Comparison of ENCODE assay signal across 8 cellular contexts in genomic region chr6:31734703-31735500, GRCh38. TPM values are rescaled to one million over a fixed set of nuclear protein-coding genes. Genes with fewer than 3 reads are reported as not detected.
A peak's percentile ranks its signal among the peaks of the same experiment; 100 is the strongest.
DNase-seq lines count a peak whose midpoint lies in the region; ATAC-seq, FAIRE-seq and TF ChIP-seq lines count a peak whose summit lies in the region.

No MANE protein-coding gene starts in this region.

- TF ChIP-seq EP300 in gastroesophageal sphincter (IDR thresholded peaks at IDR 0.05): no peak

- WGBS in gastroesophageal sphincter (ENCODE audit: low coverage in 1 of 2), 2 donors: 0 to 5% methylated on average over 4 to 18 of the region's 22 CpGs
- 27 to 30% methylated on average over 21 to 22 of the region's 22 CpGs for WGBS in pancreas, 2 donors

- peak overlapping the region; percentile 93 to 100 (median 99) for H3K4me2 ChIP-seq in BLaER1 treated with 17β-estradiol and CSF1 and Interleukin-3, amounts not matched to agents 10 nM and 100 nM

- H3K9me3 ChIP-seq in BLaER1 treated with 17β-estradiol and CSF1 and Interleukin-3, amounts not matched to agents 10 nM and 100 nM (replicated peaks in 1 of 11): no peaks in the 10 kb centered on the region
- no peaks in the 10 kb centered on the region for H3K9me3 ChIP-seq in Peyer's patch
- H3K9me3 ChIP-seq in gastroesophageal sphincter: no peaks in the 10 kb centered on the region
- H3K9me3 ChIP-seq in pancreas: no peaks in the 10 kb centered on the region

- intact Hi-C loops in pancreas (cut with DNase I): no loop called here

- TF ChIP-seq POLR2A in Peyer's patch (IDR thresholded peaks at IDR 0.05) (peak in 1 of 2 donors; percentile 69), gastroesophageal sphincter (IDR thresholded peaks at IDR 0.05) (peak in 1 of 2 donors; percentile 16)

- peaks cover 13 to 50% (median 38%) of the 10 kb centered on the region in 11 experiments; a peak in 20 of 22 replicates for H4K20me1 ChIP-seq in BLaER1 treated with 17β-estradiol and CSF1 and Interleukin-3, amounts not matched to agents 10 nM and 100 nM

- no peaks in the 10 kb centered on the region for H3K27me3 ChIP-seq in BLaER1 treated with 17β-estradiol and CSF1 and Interleukin-3, amounts not matched to agents 10 nM and 100 nM
- H3K27me3 ChIP-seq in Peyer's patch (no peaks in the 10 kb centered on the region), gastroesophageal sphincter (no peaks in the 10 kb centered on the region), pancreas (no peaks in the 10 kb centered on the region)

- H3K27ac ChIP-seq in BLaER1 treated with 17β-estradiol and CSF1 and Interleukin-3, amounts not matched to agents 10 nM and 100 nM: peak overlapping the region; percentile 81 to 100 (median 97)
- H3K27ac ChIP-seq in Peyer's patch (peak overlapping the region; percentile 84 to 96 (median 94)), gastroesophageal sphincter (peak overlapping the region; percentile 79 to 93 (median 91)), pancreas (peak overlapping the region in 3 of 4 donors; percentile 33 to 89 (median 71))

- DNase-seq in Peyer's patch: peak; percentile 73 to 84 (median 81)
- peak; percentile 24 for DNase-seq in activated T-helper 9 cell treated with anti-CD3 and anti-CD28 coated beads, Interleukin-2, amount 50 U/mL, for 16 hours (ENCODE audit: low read depth)
- DNase-seq in pancreas: no peak

- H3K36me3 ChIP-seq in BLaER1 treated with 17β-estradiol and CSF1 and Interleukin-3, amounts not matched to agents 10 nM and 100 nM: peaks cover 39 to 44% (median 43%) of the 10 kb centered on the region in 11 experiments
- H3K36me3 ChIP-seq in Peyer's patch (peaks cover 0 to 40% (median 0%) of the 10 kb centered on the region in 3 donors), gastroesophageal sphincter (peaks cover 0 to 38% of the 10 kb centered on the region in 2 donors), pancreas (peaks cover 0 to 21% (median 17%) of the 10 kb centered on the region in 3 donors)

- FAIRE-seq in pancreas (lab: Jason Lieb, UNC): no peak

- peak overlapping the region; percentile 75 to 98 (median 89) for H3K4me3 ChIP-seq in BLaER1 treated with 17β-estradiol and CSF1 and Interleukin-3, amounts not matched to agents 10 nM and 100 nM
- H3K4me3 ChIP-seq in Peyer's patch (peak overlapping the region; percentile 49 to 81 (median 63)), gastroesophageal sphincter (peak overlapping the region; percentile 61 to 71), pancreas (peak overlapping the region; percentile 16 to 69 (median 39))

- peaks cover 68 to 75% (median 71%) of the 10 kb centered on the region in 10 experiments for H3K4me1 ChIP-seq in BLaER1 treated with 17β-estradiol and CSF1 and Interleukin-3, amounts not matched to agents 10 nM and 100 nM
- H3K4me1 ChIP-seq in Peyer's patch (peaks cover 11 to 65% (median 33%) of the 10 kb centered on the region in 4 donors), gastroesophageal sphincter (peaks cover 3 to 81% (median 26%) of the 10 kb centered on the region in 3 donors), pancreas (peaks cover 22 to 33% (median 26%) of the 10 kb centered on the region in 3 donors)

- no peak for TF ChIP-seq CTCF in Peyer's patch (IDR thresholded peaks at IDR 0.05)
- no peak for TF ChIP-seq CTCF in gastroesophageal sphincter (IDR thresholded peaks at IDR 0.05)
- no peak for TF ChIP-seq CTCF in pancreas (IDR thresholded peaks at IDR 0.05)

- peak overlapping the region; percentile 88 to 97 (median 92) for H3K9ac ChIP-seq in BLaER1 treated with 17β-estradiol and CSF1 and Interleukin-3, amounts not matched to agents 10 nM and 100 nM

- peak; percentile 30 for ATAC-seq in GM21786 (IDR thresholded peaks at IDR 0.05; ENCODE audit: unreplicated experiment)
- no peak for ATAC-seq in gastroesophageal sphincter
- ATAC-seq in pancreas: peak in 1 of 4 donors; percentile 6
- no peak for ATAC-seq in GM19035 (IDR thresholded peaks at IDR 0.05; ENCODE audit: unreplicated experiment)
- ATAC-seq in HG03097 (IDR thresholded peaks at IDR 0.05; ENCODE audit: low FRiP score, unreplicated experiment): no peak

RNA-seq across cellular contexts. Expression of gene CLIC1, which starts 1.4 kb away (rescaled TPM):
- 100 to 1,000 TPM; 207 to 307 (median 270) TPM for total RNA-seq in Peyer's patch
- total RNA-seq in gastroesophageal sphincter: 100 to 1,000 TPM; 191 to 427 (median 276) TPM
- 100 to 1,000 TPM in 2 of 6 donors, 10 to 100 TPM in 4; 61.0 to 150 (median 80.8) TPM for total RNA-seq in pancreas
- 100 to 1,000 TPM in 1 of 2 donors, 10 to 100 TPM in 1; 91.8 to 154 TPM for polyA plus RNA-seq in pancreas

RNA-seq across cellular contexts. Expression of gene MSH5, which starts 4.9 kb away (rescaled TPM):
- total RNA-seq in Peyer's patch: 10 to 100 TPM; 21.4 to 72.6 (median 46.1) TPM
- 10 to 100 TPM in 1 of 4 donors, 1 to 10 TPM in 3; 1.9 to 12.7 (median 6.7) TPM for total RNA-seq in gastroesophageal sphincter
- total RNA-seq in pancreas: 1 to 10 TPM; 2.2 to 7.6 (median 5.3) TPM
- 10 to 100 TPM; 11.3 to 17.4 TPM for polyA plus RNA-seq in pancreas

RNA-seq across cellular contexts. Expression of gene DDAH2, which starts 5.8 kb away (rescaled TPM):
- total RNA-seq in Peyer's patch (100 to 1,000 TPM in 1 of 4 donors, 10 to 100 TPM in 3; 25.6 to 136 (median 53.3) TPM), gastroesophageal sphincter (100 to 1,000 TPM in 2 of 4 donors, 10 to 100 TPM in 2; 75.6 to 127 (median 99.0) TPM), pancreas (10 to 100 TPM in 4 of 6 donors, 1 to 10 TPM in 2; 6.5 to 32.8 (median 13.0) TPM)
- polyA plus RNA-seq in pancreas: 10 to 100 TPM; 58.2 to 68.8 TPM

RNA-seq across cellular contexts. Expression of gene MPIG6B, which starts 11.7 kb away (rescaled TPM):
- not detected for total RNA-seq in Peyer's patch
- total RNA-seq in gastroesophageal sphincter: under 1 TPM in 1 of 4 donors, not detected in 3; 0.54 TPM
- total RNA-seq in pancreas: under 1 TPM in 1 of 6 donors, not detected in 5; 0.06 TPM
- polyA plus RNA-seq in pancreas: under 1 TPM in 1 of 2 donors, not detected in 1; 0.05 TPM

RNA-seq across cellular contexts. Expression of gene LY6G6C, which starts 13.4 kb away (rescaled TPM):
- total RNA-seq in Peyer's patch: not detected
- not detected for total RNA-seq in gastroesophageal sphincter
- total RNA-seq in pancreas: not detected
- polyA plus RNA-seq in pancreas: not detected

Comparison
In these comparisons a context has a peak if more than half of its experiments do, and no peak if none do; other contexts are left out.
1. H3K4me3 ChIP-seq: peak in every context shown above with its lines; median percentile 89 in BLaER1 treated with 17β-estradiol and CSF1 and Interleukin-3, amounts not matched to agents 10 nM and 100 nM; 66 in gastroesophageal sphincter; 63 in Peyer's patch; 39 in pancreas.
2. DNase-seq: peak in Peyer's patch (3 of 3) and activated T-helper 9 cell treated with anti-CD3 and anti-CD28 coated beads, Interleukin-2, amount 50 U/mL, for 16 hours (single experiment); none in pancreas (0 of 6).
3. Peak in every context shown above with its lines, with median percentiles within 50 percentile points of each other: H3K27ac ChIP-seq.